ENCODE assay signal across 8 cellular contexts in the genomic region with DNA sequence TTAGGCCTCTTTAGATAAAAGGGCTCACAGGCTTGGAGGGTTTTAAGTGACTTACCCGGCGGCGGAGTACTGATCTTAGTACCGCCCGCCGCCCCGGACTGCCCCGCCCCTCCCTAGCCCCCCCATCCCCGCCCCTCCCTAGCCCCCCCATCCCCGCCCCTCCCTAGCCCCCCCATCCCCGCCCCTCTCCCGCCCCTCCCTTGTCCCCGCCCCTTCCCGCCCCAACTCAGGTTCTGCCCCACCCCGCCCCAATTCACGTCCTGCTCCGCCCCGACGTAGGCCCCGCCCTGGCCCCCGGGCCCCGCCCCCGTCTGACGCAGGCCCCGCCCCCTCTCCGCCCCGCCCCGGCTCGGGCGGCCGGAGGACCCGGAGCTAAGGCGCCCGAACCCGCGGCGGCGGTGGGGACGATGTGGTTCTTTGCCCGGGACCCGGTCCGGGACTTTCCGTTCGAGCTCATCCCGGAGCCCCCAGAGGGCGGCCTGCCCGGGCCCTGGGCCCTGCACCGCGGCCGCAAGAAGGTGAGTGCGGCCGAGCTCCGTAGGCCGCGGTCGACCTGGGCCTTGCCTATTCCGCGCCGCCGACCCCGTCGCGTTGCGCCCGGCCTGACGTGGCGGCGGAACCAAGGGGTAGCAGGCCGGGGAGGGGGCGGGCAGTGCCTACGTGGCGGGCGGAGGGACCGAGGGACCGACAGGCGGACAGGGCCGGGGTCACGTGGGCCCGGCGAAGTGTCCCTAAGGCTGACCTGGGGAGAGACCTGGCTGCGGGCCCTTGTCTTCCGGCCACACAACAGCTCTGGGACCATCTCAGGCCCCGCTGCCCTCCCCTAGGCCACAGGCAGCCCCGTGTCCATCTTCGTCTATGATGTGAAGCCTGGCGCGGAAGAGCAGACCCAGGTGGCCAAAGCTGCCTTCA. TPM values are rescaled to one million over a fixed set of nuclear protein-coding genes. Genes with fewer than 3 reads are reported as not detected.
DNase-seq lines count a peak whose midpoint lies in the region; ATAC-seq and TF ChIP-seq lines count a peak whose summit lies in the region.

A gene (plus strand): TSS at position 337 of the 912 bp plus-strand sequence. CDS start 71 bp downstream, at position 408.

- peaks cover 32% of the 10 kb centered on the region; the same call in 1 of the 2 replicates for H4K20me1 ChIP-seq in IMR-90 (ENCODE audit: insufficient read depth, low read length)

- peak; percentile 90 for TF ChIP-seq POLR2A in IMR-90 (IDR thresholded peaks at IDR 0.05; ENCODE audit: low read depth, low read length)
- peak in 3 of 4 donors; percentile 55 to 77 (median 59) for TF ChIP-seq POLR2A in upper lobe of left lung (IDR thresholded peaks at IDR 0.05)

- peak within 1 kb of the TSS; percentile 97 for H3K4me2 ChIP-seq in IMR-90 (ENCODE audit: low read depth, low read length)

- H3K4me3 Mint-ChIP-seq in progenitor cell of endocrine pancreas (ENCODE audit: low read depth): peak within 1 kb of the TSS; percentile 74

- peaks cover 6% of the 10 kb centered on the region; the same call in 1 of the 2 replicates for H3K9me1 ChIP-seq in IMR-90 (ENCODE audit: insufficient read depth, low read length)

- no peaks in the 10 kb centered on the region for H3K9me3 Mint-ChIP-seq in progenitor cell of endocrine pancreas (ENCODE audit: low read depth)

- peak within 1 kb of the TSS; percentile 35; the same call in 1 of the 2 replicates for H2BK120ac ChIP-seq in IMR-90 (ENCODE audit: low read depth, low read length)

- WGBS in IMR-90 (ENCODE audit: extremely low coverage in 2 of 2, insufficient read length in 1 of 2), 2 experiments: 0% methylated on average over 36 of the region's 87 CpGs; no CpG with 5 or more reads in 1 of the 2 experiments
- WGBS in adipose tissue, 3 donors: 1% methylated on average over 45 to 87 of the region's 87 CpGs
- WGBS in heart right ventricle, 2 donors: 0 to 1% methylated on average over 54 to 87 of the region's 87 CpGs
- WGBS in upper lobe of left lung, 2 donors: 0 to 1% methylated on average over 3 to 16 of the region's 87 CpGs

- H3K4me1 ChIP-seq in IMR-90 (ENCODE audit: control insufficient read depth, insufficient read depth, low read length): peaks cover 12% of the 10 kb centered on the region
- peaks cover 9 to 39% (median 24%) of the 10 kb centered on the region in 9 donors for H3K4me1 ChIP-seq in heart right ventricle
- peaks cover 21 to 37% (median 29%) of the 10 kb centered on the region in 4 donors for H3K4me1 ChIP-seq in upper lobe of left lung

- BruUV-seq in IMR-90 (replicated peaks; lab: Mats Ljungman, UMichigan): no TSS peak

- no peak for TF ChIP-seq CTCF in IMR-90 (conservative IDR thresholded peaks at IDR 0.05; ENCODE audit: low read depth, low read length)
- no peak for TF ChIP-seq CTCF in heart right ventricle (IDR thresholded peaks at IDR 0.05)
- no peak for TF ChIP-seq CTCF in progenitor cell of endocrine pancreas (IDR thresholded peaks at IDR 0.05; ENCODE audit: unreplicated experiment)
- peak in 3 of 6 experiments; percentile 13 to 29 (median 14) for TF ChIP-seq CTCF in upper lobe of left lung (IDR thresholded peaks at IDR 0.05)

- H2AK5ac ChIP-seq in IMR-90 (ENCODE audit: low read depth, low read length): peak within 1 kb of the TSS; percentile 95

- peaks cover 13% of the 10 kb centered on the region for H3K27me3 Mint-ChIP-seq in progenitor cell of endocrine pancreas

- peak within 1 kb of the TSS; percentile 79 for H2BK5ac ChIP-seq in IMR-90 (ENCODE audit: low read depth, low read length, poor library complexity, severe bottlenecking)

- H4K91ac ChIP-seq in IMR-90 (ENCODE audit: insufficient read depth, low read depth, low read length): peak within 1 kb of the TSS; percentile 43

- intact Hi-C loops in IMR-90 (cut with micrococcal nuclease): no loop called here
- intact Hi-C loops in T-helper 1 cell treated with Interleukin-12 subunit alpha and Interleukin-12 subunit beta and Interleukin-4 antibody, amounts not matched to agents 30 ng/mL and 1 ng/mL, for 36 hours (cut with micrococcal nuclease): loop anchor here (1.0 to 5.0 kb wide), 5 partner anchors 15 to 393 kb away; a partner anchor contains a TSS
- intact Hi-C loops in heart right ventricle (cut with DNase I): no loop called here

- H4K5ac ChIP-seq in IMR-90 (ENCODE audit: low read depth, low read length): peak within 1 kb of the TSS; percentile 30; the same call in 1 of the 2 replicates

- H2AK9ac ChIP-seq in IMR-90 (replicated peaks; ENCODE audit: low read depth, low read length, poor library complexity): peak within 1 kb of the TSS; percentile 95

- in situ Hi-C loops in IMR-90 (cut with MboI; ENCODE audit: low sequenced_read_pairs): no loop called here

- peak within 1 kb of the TSS; percentile 74 to 79; a peak in 3 of 4 replicates for H4K8ac ChIP-seq in IMR-90 (ENCODE audit: low read depth in 2 of 2, low read length in 2 of 2)

- H3K14ac ChIP-seq in IMR-90 (replicated peaks; ENCODE audit: low read depth, low read length): peak within 1 kb of the TSS; percentile 91

- H2BK15ac ChIP-seq in IMR-90 (ENCODE audit: low read depth, low read length): peak within 1 kb of the TSS; percentile 42; the same call in 1 of the 3 replicates

- H3K79me1 ChIP-seq in IMR-90 (ENCODE audit: low read depth in 1 of 2, low read length in 2 of 2): peaks cover 21 to 51% of the 10 kb centered on the region in 2 experiments

- H3K4me1 Mint-ChIP-seq in progenitor cell of endocrine pancreas (ENCODE audit: low read depth): peaks cover 27% of the 10 kb centered on the region

- no peak for TF ChIP-seq EP300 in upper lobe of left lung (IDR thresholded peaks at IDR 0.05)

- peak within 1 kb of the TSS; percentile 81 for H3K27ac Mint-ChIP-seq in progenitor cell of endocrine pancreas

- POLR2A ChIA-PET in IMR-90 (lab: Charles Lee; ENCODE audit: unreplicated experiment): interaction anchor here (0.6 to 1.8 kb wide), 4 partner anchors 17 to 327 kb away, joined by 3 to 9 read pairs (median 7); a partner anchor contains a TSS

- DNase-seq in Ammon's horn (ENCODE audit: low spot score) (peak; percentile 93), GM19238 (ENCODE audit: insufficient read length, low spot score) (peak; percentile 76), IMR-90 (peak; percentile 79), heart right ventricle (peak; percentile 78 to 86), progenitor cell of endocrine pancreas (ENCODE audit: low spot score, unreplicated experiment) (peak; percentile 61), upper lobe of left lung (peak; percentile 85 to 97)

- H3K27me3 ChIP-seq in IMR-90 (ENCODE audit: control insufficient read depth, insufficient read depth, low read length) (no peaks in the 10 kb centered on the region), heart right ventricle (no peaks in the 10 kb centered on the region), upper lobe of left lung (no peaks in the 10 kb centered on the region)

- peak within 1 kb of the TSS; percentile 92 for H2AFZ ChIP-seq in IMR-90 (replicated peaks; ENCODE audit: low read length, poor library complexity)

- H3K27ac ChIP-seq in IMR-90 (ENCODE audit: insufficient read depth, low read length) (peak within 1 kb of the TSS; percentile 87), adipose tissue (ENCODE audit: low read depth, low read length) (no peak within 1 kb of the TSS), heart right ventricle (peak within 1 kb of the TSS; percentile 74 to 98 (median 94)), upper lobe of left lung (peak within 1 kb of the TSS; percentile 92 to 97 (median 95))

- CTCF ChIA-PET in IMR-90 (lab: Yijun Ruan, JAX): interaction anchor here (1.0 kb wide), 1 partner anchor 16 kb away, joined by 3 read pairs; no protein-coding TSS in a partner anchor

- H3K4me3 ChIP-seq in IMR-90 (ENCODE audit: insufficient read depth, low read depth, low read length) (peak within 1 kb of the TSS; percentile 88), heart right ventricle (peak within 1 kb of the TSS; percentile 84 to 100 (median 98)), upper lobe of left lung (peak within 1 kb of the TSS; percentile 92 to 99 (median 95))

- H3K9me3 ChIP-seq in IMR-90 (ENCODE audit: control insufficient read depth, insufficient read depth, low read length): no peaks in the 10 kb centered on the region
- no peaks in the 10 kb centered on the region for H3K9me3 ChIP-seq in heart right ventricle
- no peaks in the 10 kb centered on the region for H3K9me3 ChIP-seq in upper lobe of left lung

- H3K23ac ChIP-seq in IMR-90 (ENCODE audit: low read depth, low read length): peak within 1 kb of the TSS; percentile 90

- H3K9ac ChIP-seq in IMR-90 (ENCODE audit: low read depth, low read length): peak within 1 kb of the TSS; percentile 98

- H3K4ac ChIP-seq in IMR-90 (ENCODE audit: low read depth, low read length): peak within 1 kb of the TSS; percentile 85

- dilution Hi-C loops in IMR-90 (cut with HindIII; ENCODE audit: low sequenced_read_pairs, unreplicated experiment): no loop called here

- H3K36me3 Mint-ChIP-seq in progenitor cell of endocrine pancreas (ENCODE audit: insufficient read depth): peaks cover 7% of the 10 kb centered on the region

- H3K18ac ChIP-seq in IMR-90 (ENCODE audit: low read depth, low read length): peak within 1 kb of the TSS; percentile 79

- TF ChIP-seq RAD21 in IMR-90 (IDR thresholded peaks at IDR 0.05; ENCODE audit: low read length): no peak

- no peak within 1 kb of the TSS; the same call in 1 of the 2 replicates for H2BK20ac ChIP-seq in IMR-90 (ENCODE audit: low read depth, low read length)

- H3K36me3 ChIP-seq in IMR-90 (ENCODE audit: control insufficient read depth, insufficient read depth, low read length): peaks cover 29% of the 10 kb centered on the region
- peaks cover 0 to 41% (median 11%) of the 10 kb centered on the region in 9 donors for H3K36me3 ChIP-seq in heart right ventricle
- H3K36me3 ChIP-seq in upper lobe of left lung: peaks cover 0 to 36% (median 12%) of the 10 kb centered on the region in 4 donors

- peak; percentile 97 for ATAC-seq in IMR-90 (ENCODE audit: low read depth)
- ATAC-seq in heart right ventricle: peak; percentile 86 to 97 (median 92)
- ATAC-seq in upper lobe of left lung (ENCODE audit: low FRiP score in 2 of 2): peak; percentile 93 to 97

- H3K56ac ChIP-seq in IMR-90 (ENCODE audit: extremely low read depth, insufficient read depth, low read length): peak within 1 kb of the TSS; percentile 58

TF ChIP-seq in IMR-90, 13 proteins besides CTCF, POLR2A, EP300 and RAD21 (continues in another document):
- TF ChIP-seq CHD1 (IDR thresholded peaks at IDR 0.05; ENCODE audit: low read depth, low read length): peak; percentile 93; the same call in 1 of the 2 replicates

RNA-seq across cellular contexts. Expression of the gene that starts here (rescaled TPM):
- total RNA-seq in IMR-90 (2012; rRNA removed): 95.8 and 96.4 TPM in 2 replicates
- polyA plus RNA-seq in IMR-90 (2012; rRNA removed): 150 and 172 TPM in 2 replicates
- polyA plus RNA-seq in IMR-90 (2012; cell fraction: cytosol; rRNA removed): 166 and 172 TPM in 2 replicates
- polyA plus RNA-seq in IMR-90 (2012; cell fraction: nucleus; rRNA removed; ENCODE audit: low replicate concordance): 173 and 359 TPM in 2 replicates
- total RNA-seq in T-helper 1 cell treated with Interleukin-12 subunit alpha and Interleukin-12 subunit beta and Interleukin-4 antibody, amounts not matched to agents 30 ng/mL and 1 ng/mL, for 36 hours: 82.4 and 84.4 TPM in 2 replicates
- polyA plus RNA-seq in adipose tissue: 10 to 100 TPM; 55.1 to 77.2 (median 63.0) TPM
- total RNA-seq in heart right ventricle: 10 to 100 TPM; 47.4 to 66.9 (median 55.6) TPM
- polyA plus RNA-seq in heart right ventricle: 100 to 1,000 TPM in 1 of 2 donors, 10 to 100 TPM in 1; 90.0 to 130 TPM
- 61.4 and 66.3 TPM in 2 replicates for total RNA-seq in progenitor cell of endocrine pancreas
- total RNA-seq in upper lobe of left lung: 100 to 1,000 TPM in 1 of 6 donors, 10 to 100 TPM in 5; 64.0 to 120 (median 88.8) TPM
